ENCODE assay signal across 12 cellular contexts in genomic region chr17:79930077-79930785, GRCh38.
A peak's percentile ranks its signal among the peaks of the same experiment; 100 is the strongest.
DNase-seq lines count a peak whose midpoint lies in the region; TF ChIP-seq lines count a peak whose summit lies in the region.
"Had no signal": no experiment of that assay in that cellular context is flagged by ENCODE, and none has a peak within 500 bp of the region (broad histone marks: within the 10 kb centered on the region; RNA-seq: fewer than 3 reads in every experiment).

No MANE protein-coding gene starts in this region.

- H3K27ac ChIP-seq in Peyer's patch: peak overlapping the region in 2 of 4 donors; percentile 19 to 51

- DNase-seq in NCI-H1417 (lab: John Stamatoyannopoulos, UW): peak in 2 of 3 experiments; percentile 46 to 56
- DNase-seq in NCI-H1417 treated with DMSO at 0.1 percent for 48 hours (lab: John Stamatoyannopoulos, UW): no peak
- DNase-seq in Peyer's patch: no peak
- peak in 1 of 2 donors; percentile 32 for DNase-seq in foreskin fibroblast
- DNase-seq in retinal pigment epithelial cell (ENCODE audit: low read depth): no peak
- no peak for DNase-seq in T-helper 9 cell
- no peak for DNase-seq in HK-2 (ENCODE audit: unreplicated experiment)
- no peak for DNase-seq in NCI-H524 treated with DMSO at 0.1 percent for 48 hours (lab: John Stamatoyannopoulos, UW)
- DNase-seq: activated CD8-positive, alpha-beta memory T cell treated with anti-CD3 and anti-CD28 coated beads, Interleukin-2, amount 10 ng/mL, durations not matched to agents 7 days and 5 days; cortex of kidney; islet precursor cell; NCI-H187 had no signal

- no peak for TF ChIP-seq CTCF in Peyer's patch (IDR thresholded peaks at IDR 0.05)
- TF ChIP-seq CTCF in foreskin fibroblast (IDR thresholded peaks at IDR 0.05; ENCODE audit: low read depth, low read length): no peak
- no peak for TF ChIP-seq CTCF in retinal pigment epithelial cell (conservative IDR thresholded peaks at IDR 0.05; ENCODE audit: low read depth, low read length)

- H3K4me3 ChIP-seq in Peyer's patch (peak overlapping the region; percentile 9 to 46 (median 26)), foreskin fibroblast (ENCODE audit: low read depth in 1 of 2, low read length in 2 of 2) (peak overlapping the region; percentile 22 to 24), retinal pigment epithelial cell (ENCODE audit: low read length) (peak overlapping the region; percentile 29)

- no peaks in the 10 kb centered on the region for H3K27me3 ChIP-seq in Peyer's patch

- H3K36me3 ChIP-seq in Peyer's patch: no peaks in the 10 kb centered on the region

- TF ChIP-seq POLR2A in Peyer's patch (IDR thresholded peaks at IDR 0.05): no peak

- no peaks in the 10 kb centered on the region for H3K9me3 ChIP-seq in Peyer's patch

- peaks cover 0 to 52% (median 5%) of the 10 kb centered on the region in 4 donors for H3K4me1 ChIP-seq in Peyer's patch

Comparison
In these comparisons a context has a peak if more than half of its experiments do, and no peak if none do; other contexts are left out.
1. DNase-seq: peak in NCI-H1417 (2 of 3); none in NCI-H1417 treated with DMSO at 0.1 percent for 48 hours (single experiment), Peyer's patch (0 of 3), retinal pigment epithelial cell (single experiment), T-helper 9 cell (single experiment), HK-2 (single experiment) and NCI-H524 treated with DMSO at 0.1 percent for 48 hours (single experiment).
2. Peak in every context shown above with its lines, with median percentiles within 50 percentile points of each other: H3K4me3 ChIP-seq.